Comparison of ENCODE assay signal across 15 cellular contexts in genomic region chr16:20136446-20136968, GRCh38.
DNase-seq lines count a peak whose midpoint lies in the region; ATAC-seq, FAIRE-seq and TF ChIP-seq lines count a peak whose summit lies in the region.
"Had no signal": no experiment of that assay in that cellular context is flagged by ENCODE, and none has a peak within 500 bp of the region (broad histone marks: within the 10 kb centered on the region; RNA-seq: fewer than 3 reads in every experiment).

No MANE protein-coding gene starts in this region.

- no peak overlapping the region for H3K4me3 ChIP-seq in bronchial epithelial cell (ENCODE audit: low read depth, low read length)
- H3K4me3 ChIP-seq: BLaER1 treated with 17β-estradiol and CSF1 and Interleukin-3, amounts not matched to agents 10 nM and 100 nM; GM12878; HAP-1 had no signal

- in situ Hi-C loops in ACHN (cut with HindIII; ENCODE audit: low pct_ligation_motif_present, low pct_unique_long_range_greater_than_20kb, low sequenced_read_pairs), result no loop called here

- H3K36me3 ChIP-seq in bronchial epithelial cell (ENCODE audit: control insufficient read depth, insufficient read depth, low read length), result no peaks in the 10 kb centered on the region
- H3K36me3 ChIP-seq: BLaER1 treated with 17β-estradiol and CSF1 and Interleukin-3, amounts not matched to agents 10 nM and 100 nM; HAP-1 had no signal

- H3K27me3 ChIP-seq in bronchial epithelial cell (ENCODE audit: control insufficient read depth, insufficient read depth, low read length), result no peaks in the 10 kb centered on the region
- H3K27me3 ChIP-seq: BLaER1 treated with 17β-estradiol and CSF1 and Interleukin-3, amounts not matched to agents 10 nM and 100 nM had no signal

- peak; percentile 75 for FAIRE-seq in bronchial epithelial cell (lab: Jason Lieb, UNC)
- no peak for FAIRE-seq in urothelium cell line (lab: Jason Lieb, UNC)
- FAIRE-seq: GM12878 had no signal

- TF ChIP-seq CTCF in bronchial epithelial cell (IDR thresholded peaks at IDR 0.05; ENCODE audit: insufficient read depth, low read length, severe bottlenecking), result no peak

- DNase-seq in ACHN, result peak; percentile 89
- peak; percentile 23 for DNase-seq in HT1080 (ENCODE audit: low read depth)
- no peak for DNase-seq in bronchial epithelial cell (ENCODE audit: low read depth)
- peak; percentile 12 for DNase-seq in urothelium cell line (ENCODE audit: low spot score)
- no peak for DNase-seq in NCI-H510A treated with DMSO at 0.1 percent for 48 hours (lab: John Stamatoyannopoulos, UW)
- DNase-seq in GOT3 (lab: John Stamatoyannopoulos, UW), result no peak
- DNase-seq: 8988T; Calu3; CD8-positive, alpha-beta T cell; DMS79 treated with DMSO at 0.1 percent for 48 hours; EL had no signal

- no peak for ATAC-seq in HG02571 (IDR thresholded peaks at IDR 0.05; ENCODE audit: unreplicated experiment)
- ATAC-seq: CD8-positive, alpha-beta T cell; GM12878 had no signal

Comparison
In these comparisons a context has a peak if more than half of its experiments do, and no peak if none do; other contexts are left out.
1. DNase-seq: peak in ACHN (single experiment), HT1080 (single experiment) and urothelium cell line (single experiment); none in bronchial epithelial cell (single experiment), NCI-H510A treated with DMSO at 0.1 percent for 48 hours (single experiment) and GOT3 (single experiment).